ENCODE assay signal across 14 cellular contexts in genomic region chr10:56357018-56357417, GRCh38. TPM values are rescaled to one million over a fixed set of nuclear protein-coding genes. Genes with fewer than 3 reads are reported as not detected.
DNase-seq lines count a peak whose midpoint lies in the region; ATAC-seq, FAIRE-seq and TF ChIP-seq lines count a peak whose summit lies in the region.
"Had no signal": no experiment of that assay in that cellular context is flagged by ENCODE, and none has a peak within 500 bp of the region (broad histone marks: within the 10 kb centered on the region; RNA-seq: fewer than 3 reads in every experiment).

No MANE protein-coding gene starts in this region.

- no peak for ATAC-seq in A549
- ATAC-seq in pancreas: no peak
- no peak for ATAC-seq in activated naive CD4-positive, alpha-beta T cell treated with anti-CD3 and anti-CD28 coated beads, Interleukin-2, amount 50 U/mL, for 72 hours
- ATAC-seq: GM23338 had no signal

- H3K9ac ChIP-seq in SU-DHL-6 (ENCODE audit: low read length): no peak overlapping the region
- H3K9ac ChIP-seq in smooth muscle cell (ENCODE audit: low read depth): no peak overlapping the region

- TF ChIP-seq POLR2A in A549 (IDR thresholded peaks at IDR 0.05; ENCODE audit: low read length) (no peak), testis (IDR thresholded peaks at IDR 0.05) (no peak)

- no peak for TF ChIP-seq CTCF in A549 (IDR thresholded peaks at IDR 0.05)
- no peak for TF ChIP-seq CTCF in HEK293 (tag by site-specific recombination; IDR thresholded peaks at IDR 0.05)
- no peak for TF ChIP-seq CTCF in SU-DHL-6 (IDR thresholded peaks at IDR 0.05; ENCODE audit: insufficient read depth, low read length, poor library complexity, severe bottlenecking)
- TF ChIP-seq CTCF in pancreas (IDR thresholded peaks at IDR 0.05): no peak
- no peak for TF ChIP-seq CTCF in smooth muscle cell (IDR thresholded peaks at IDR 0.05; ENCODE audit: borderline replicate concordance, insufficient read depth, poor library complexity, severe bottlenecking)
- no peak for TF ChIP-seq CTCF in testis (IDR thresholded peaks at IDR 0.05)

- H3K27me3 ChIP-seq in SU-DHL-6 (ENCODE audit: low read length): no peaks in the 10 kb centered on the region
- no peaks in the 10 kb centered on the region for H3K27me3 ChIP-seq in pancreas
- H3K27me3 ChIP-seq in smooth muscle cell (ENCODE audit: low read depth): no peaks in the 10 kb centered on the region
- H3K27me3 ChIP-seq in testis: no peaks in the 10 kb centered on the region

- no peak overlapping the region for H3K27ac Mint-ChIP-seq in activated naive CD4-positive, alpha-beta T cell treated with anti-CD3 and anti-CD28 coated beads, Interleukin-2, amount 50 U/mL, for 72 hours
- H3K27ac Mint-ChIP-seq: GM23338 had no signal

- POLR2A ChIA-PET in A549 (lab: Yijun Ruan, JAX): no interaction called here
- POLR2A ChIA-PET in HEK293 (lab: Yijun Ruan, JAX): no interaction called here

- intact Hi-C loops in pancreas (cut with DNase I): no loop called here
- intact Hi-C loops in testis (cut with DNase I; ENCODE audit: low total_unique reads): no loop called here

- H3K36me3 ChIP-seq in HEK293 (ENCODE audit: control insufficient read depth in 2 of 2, insufficient read depth in 1 of 2, low read length in 2 of 2) (peaks cover 38 to 44% of the 10 kb centered on the region in 2 experiments; a peak in 2 of 3 replicates), SU-DHL-6 (ENCODE audit: low read length) (peaks cover 63% of the 10 kb centered on the region), pancreas (no peaks in the 10 kb centered on the region), smooth muscle cell (ENCODE audit: low read depth) (no peaks in the 10 kb centered on the region), testis (ENCODE audit: low read depth, missing control alignments) (no peaks in the 10 kb centered on the region)

- no peak overlapping the region for H3K27ac ChIP-seq in A549
- H3K27ac ChIP-seq in HEK293 (ENCODE audit: extremely low read depth, low read depth, low read length): no peak overlapping the region
- no peak overlapping the region for H3K27ac ChIP-seq in SU-DHL-6 (ENCODE audit: low read depth, low read length)
- H3K27ac ChIP-seq in pancreas: no peak overlapping the region
- H3K27ac ChIP-seq in smooth muscle cell (ENCODE audit: low read depth): no peak overlapping the region
- no peak overlapping the region for H3K27ac ChIP-seq in testis

- TF ChIP-seq EP300 in A549 (IDR thresholded peaks at IDR 0.05): no peak

- TF ChIP-seq RAD21 in A549 (conservative IDR thresholded peaks at IDR 0.05 in 1 of 2, IDR thresholded peaks at IDR 0.05 in 1 of 2): no peak

- no peak overlapping the region for H3K4me3 ChIP-seq in A549
- no peak overlapping the region for H3K4me3 ChIP-seq in HEK293 (ENCODE audit: low read depth, low read length)
- H3K4me3 ChIP-seq in SU-DHL-6 (ENCODE audit: insufficient read depth, low read length, poor library complexity, severe bottlenecking): no peak overlapping the region
- no peak overlapping the region for H3K4me3 ChIP-seq in pancreas
- no peak overlapping the region for H3K4me3 ChIP-seq in smooth muscle cell
- H3K4me3 ChIP-seq in testis: no peak overlapping the region
- H3K4me3 ChIP-seq: GM23338 had no signal

- peak; percentile 28 for FAIRE-seq in A549 (lab: Jason Lieb, UNC)
- peak; percentile 17 for FAIRE-seq in pancreas (lab: Jason Lieb, UNC)
- FAIRE-seq: GM18507, HTR-8/SVneo had no signal

- peaks cover 40% of the 10 kb centered on the region for H3F3A ChIP-seq in SU-DHL-6 (ENCODE audit: insufficient read depth)
- peaks cover 4% of the 10 kb centered on the region for H3F3A ChIP-seq in smooth muscle cell (ENCODE audit: low read depth)

- H2AFZ ChIP-seq in SU-DHL-6 (ENCODE audit: low read depth, low read length, severe bottlenecking) (no peak overlapping the region), smooth muscle cell (ENCODE audit: low read depth) (no peak overlapping the region)
- H2AFZ ChIP-seq: GM23338 had no signal

- H3K4me1 ChIP-seq in A549 (0 out of 3 replicates have a peak, but pooled peaks cover 3% of the 10 kb centered on the region), HEK293 (ENCODE audit: control insufficient read depth, insufficient read depth, low read length) (no peaks in the 10 kb centered on the region; the same call in 1 of the 2 replicates), pancreas (peaks cover 0 to 4% (median 3%) of the 10 kb centered on the region in 3 donors), smooth muscle cell (ENCODE audit: low read depth) (no peaks in the 10 kb centered on the region), testis (peaks cover 2% of the 10 kb centered on the region)

- no peaks in the 10 kb centered on the region for H3K9me3 Mint-ChIP-seq in activated naive CD4-positive, alpha-beta T cell treated with anti-CD3 and anti-CD28 coated beads, Interleukin-2, amount 50 U/mL, for 72 hours
- H3K9me3 Mint-ChIP-seq: CD14-positive monocyte; CD8-positive, alpha-beta memory T cell; GM23338 had no signal

- no peak for DNase-seq in A549 (ENCODE audit: low read depth in 1 of 2, low spot score in 1 of 2)
- DNase-seq in pancreas: no peak
- DNase-seq in smooth muscle cell (lab: John Stamatoyannopoulos, UW; ENCODE audit: unreplicated experiment): no peak
- DNase-seq in testis: no peak
- DNase-seq in activated naive CD4-positive, alpha-beta T cell treated with anti-CD3 and anti-CD28 coated beads, Interleukin-2, amount 50 U/mL, for 72 hours (ENCODE audit: low spot score in 2 of 2): no peak
- DNase-seq: Caco-2; CD8-positive, alpha-beta memory T cell; H7 had no signal

- CTCF ChIA-PET in A549 (lab: Yijun Ruan, JAX) (no interaction called here), HEK293 (lab: Yijun Ruan, JAX) (no interaction called here)

- H4K20me1 ChIP-seq in SU-DHL-6 (ENCODE audit: low read depth, low read length) (peaks cover 22% of the 10 kb centered on the region; the same call in 1 of the 2 replicates), smooth muscle cell (ENCODE audit: low read depth) (no peaks in the 10 kb centered on the region)

- H3K9me2 ChIP-seq in SU-DHL-6 (replicated peaks; ENCODE audit: insufficient read depth, low read length): no peaks in the 10 kb centered on the region

- H3K79me2 ChIP-seq in SU-DHL-6 (ENCODE audit: insufficient read depth, low read length): peaks cover 48% of the 10 kb centered on the region
- no peaks in the 10 kb centered on the region for H3K79me2 ChIP-seq in smooth muscle cell (ENCODE audit: low read depth)

- H3K4me2 ChIP-seq in A549 (no peak overlapping the region), SU-DHL-6 (ENCODE audit: low read depth, low read length, poor library complexity, severe bottlenecking) (peak overlapping the region; percentile 33), smooth muscle cell (no peak overlapping the region)
- H3K4me2 ChIP-seq: GM23338 had no signal

- H3K9me3 ChIP-seq in A549 (no peaks in the 10 kb centered on the region), HEK293 (ENCODE audit: control insufficient read depth, insufficient read depth, low read depth, low read length) (no peaks in the 10 kb centered on the region), SU-DHL-6 (ENCODE audit: insufficient read depth, low read length) (no peaks in the 10 kb centered on the region), pancreas (no peaks in the 10 kb centered on the region), smooth muscle cell (replicated peaks; ENCODE audit: low read depth) (no peaks in the 10 kb centered on the region), testis (no peaks in the 10 kb centered on the region)
- H3K9me3 ChIP-seq: Caco-2 had no signal

- H3K36me3 Mint-ChIP-seq in activated naive CD4-positive, alpha-beta T cell treated with anti-CD3 and anti-CD28 coated beads, Interleukin-2, amount 50 U/mL, for 72 hours: peaks cover 44% of the 10 kb centered on the region in 2 donors

TF ChIP-seq in A549, 52 proteins besides CTCF, POLR2A, EP300 and RAD21:
- TF ChIP-seq ELK1 (IDR thresholded peaks at IDR 0.05; ENCODE audit: low read depth, low read length) (no peak), GATA3 (IDR thresholded peaks at IDR 0.05; ENCODE audit: borderline replicate concordance) (no peak), HEYL (CRISPR knock-in tag; IDR thresholded peaks at IDR 0.05) (no peak)

TF ChIP-seq in HEK293, 187 proteins besides CTCF, POLR2A, EP300 and RAD21:
- TF ChIP-seq ATF2 (tag by site-specific recombination; IDR thresholded peaks at IDR 0.05; ENCODE audit: low read depth) (peak; percentile 86), ZNF791 (tag by site-specific recombination; IDR thresholded peaks at IDR 0.05) (no peak)
TF ChIP-seq in HEK293: peak in this region for 1.

RNA-seq across cellular contexts. Expression of gene ZWINT, which starts 4.0 kb away (rescaled TPM):
- 76.7 and 78.8 TPM in 2 replicates for polyA plus RNA-seq in A549 (2011; rRNA removed)
- polyA plus RNA-seq in A549 (2012; cell fraction: cytosol; rRNA removed): 126 and 148 TPM in 2 replicates
- 78.8 and 94.7 TPM in 2 replicates for polyA plus RNA-seq in A549 (2012; cell fraction: nucleus; rRNA removed)
- polyA plus RNA-seq in A549 (2017; fragmentation: RNase III; extraction: RNeasy Plus Mini Kit Qiagen cat#74134 plus additional on column Dnase treatment): 105 to 123 TPM (median 116 TPM) in 3 replicates
- 35.2 and 35.9 TPM in 2 replicates for polyA minus RNA-seq in A549 (2011; rRNA and poly(A)+ RNA removed)
- 1 to 10 TPM; 1.1 to 3.0 (median 2.1) TPM for total RNA-seq in pancreas
- 1 to 10 TPM; 3.1 to 4.3 TPM for polyA plus RNA-seq in pancreas
- total RNA-seq in smooth muscle cell: 19.5 TPM in 2 replicates
- polyA plus RNA-seq in smooth muscle cell: 27.4 and 28.3 TPM in 2 replicates
- total RNA-seq in testis: 10 to 100 TPM; 36.7 to 61.4 TPM
- polyA plus RNA-seq in testis (ENCODE audit: insufficient read depth, low read depth, low replicate concordance): 83.8 TPM
- 10 to 100 TPM; 79.4 to 88.3 TPM for total RNA-seq in activated naive CD4-positive, alpha-beta T cell treated with anti-CD3 and anti-CD28 coated beads, Interleukin-2, amount 50 U/mL, for 72 hours
